9 cellular contexts compared by ENCODE assay signal in the genomic region with DNA sequence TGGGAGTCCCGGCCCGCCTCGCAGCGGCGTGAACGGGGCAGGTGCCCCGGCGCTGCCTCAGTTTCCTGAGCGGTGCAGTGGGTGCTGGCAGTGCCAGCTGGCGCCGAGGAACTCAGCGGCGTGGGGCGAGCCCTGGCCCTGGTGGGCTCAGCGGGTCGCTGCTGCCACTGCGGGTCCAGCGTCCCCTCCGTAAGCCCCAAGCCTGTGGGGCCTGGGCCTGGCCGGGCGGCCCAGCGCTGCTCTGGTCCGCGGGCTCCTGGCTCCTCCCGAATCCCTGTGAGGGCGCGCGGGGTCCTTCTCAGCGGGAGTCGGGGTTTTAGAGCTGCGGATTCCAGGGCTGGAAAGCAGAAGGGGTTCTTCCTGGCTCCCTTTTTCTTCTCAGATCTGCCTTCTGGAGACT. TPM values are rescaled to one million over a fixed set of nuclear protein-coding genes. Genes with fewer than 3 reads are reported as not detected.
A peak's percentile ranks its signal among the peaks of the same experiment; 100 is the strongest.
DNase-seq lines count a peak whose midpoint lies in the region; ATAC-seq and TF ChIP-seq lines count a peak whose summit lies in the region.
"Not testable (repeated sequence)": the region's sequence is repeated elsewhere in the genome, so short reads cannot be mapped to it uniquely, and the experiment has no call there.
"Had no signal": no experiment of that assay in that cellular context is flagged by ENCODE, and none has a peak within 500 bp of the region (broad histone marks: within the 10 kb centered on the region; RNA-seq: fewer than 3 reads in every experiment).

No MANE protein-coding gene starts in this region.

- H3K4me3 Mint-ChIP-seq in T-helper 1 cell treated with Interleukin-12 subunit alpha and Interleukin-12 subunit beta and Interleukin-4 antibody, amounts not matched to agents 30 μg/mL and 1 μg/mL, for 36 hours, result peak overlapping the region; percentile 58

- ATAC-seq in HG03354 (IDR thresholded peaks at IDR 0.05; ENCODE audit: poor library complexity, severe bottlenecking, unreplicated experiment), result peak; percentile 3
- ATAC-seq in heart left ventricle, result peak in 2 of 4 donors; percentile 14 to 20
- ATAC-seq in gastrocnemius medialis, result not testable (repeated sequence)

- WGBS in heart left ventricle, 4 donors, result 1% methylated on average over 12 to 13 of the region's 31 CpGs; no CpG with 5 or more reads in 2 of the 4 donors

- in situ Hi-C loops in gastrocnemius medialis (cut with MboI; ENCODE audit: low sequenced_read_pairs in 4 of 4), result loop anchor here in 1 of 4 donors (25.0 kb wide), 1 partner anchor 598 kb away; no protein-coding TSS in a partner anchor

- H3K4me3 ChIP-seq in GM08714 (ENCODE audit: low read length) (peak overlapping the region; percentile 82; the same call in 1 of the 2 replicates), choroid plexus epithelial cell (ENCODE audit: low read depth, low read length) (peak overlapping the region; percentile 79), heart left ventricle (peak overlapping the region; percentile 68 to 96 (median 86)), mononuclear cell (ENCODE audit: low read length) (peak overlapping the region; percentile 67), gastrocnemius medialis (peak overlapping the region; percentile 61 to 78 (median 66)), vagina (peak overlapping the region; percentile 63 to 97)

- H3K36me3 ChIP-seq in heart left ventricle, result peaks cover 0 to 36% (median 26%) of the 10 kb centered on the region in 9 donors
- peaks cover under 1 to 15% of the 10 kb centered on the region in 2 donors for H3K36me3 ChIP-seq in gastrocnemius medialis
- peaks cover 0 to 22% of the 10 kb centered on the region in 2 donors for H3K36me3 ChIP-seq in vagina

- not testable (repeated sequence) for H3K27ac Mint-ChIP-seq in T-helper 1 cell treated with Interleukin-12 subunit alpha and Interleukin-12 subunit beta and Interleukin-4 antibody, amounts not matched to agents 30 μg/mL and 1 μg/mL, for 36 hours

- not testable (repeated sequence) for TF ChIP-seq POLR2A in heart left ventricle (IDR thresholded peaks at IDR 0.05); gastrocnemius medialis (IDR thresholded peaks at IDR 0.05); vagina (IDR thresholded peaks at IDR 0.05)

- not testable (repeated sequence) for H3K9me3 ChIP-seq in heart left ventricle; mononuclear cell (ENCODE audit: low read depth, low read length); gastrocnemius medialis; vagina

- H3K27me3 ChIP-seq in heart left ventricle; mononuclear cell (ENCODE audit: insufficient read depth, low read length); gastrocnemius medialis; vagina: not testable (repeated sequence)

- peaks cover 31% of the 10 kb centered on the region for H3K36me3 Mint-ChIP-seq in T-helper 1 cell treated with Interleukin-12 subunit alpha and Interleukin-12 subunit beta and Interleukin-4 antibody, amounts not matched to agents 30 μg/mL and 1 μg/mL, for 36 hours (ENCODE audit: low read depth)

- peaks cover 18% of the 10 kb centered on the region for H3K4me1 Mint-ChIP-seq in T-helper 1 cell treated with Interleukin-12 subunit alpha and Interleukin-12 subunit beta and Interleukin-4 antibody, amounts not matched to agents 30 μg/mL and 1 μg/mL, for 36 hours (ENCODE audit: low read depth)

- not testable (repeated sequence) for H3K27me3 Mint-ChIP-seq in T-helper 1 cell treated with Interleukin-12 subunit alpha and Interleukin-12 subunit beta and Interleukin-4 antibody, amounts not matched to agents 30 μg/mL and 1 μg/mL, for 36 hours (ENCODE audit: low read depth)

- intact Hi-C loops in heart left ventricle (cut with DNase I), result loop anchor here in 3 of 10 donors (5.0 to 10.0 kb wide), 3 partner anchors 37 to 82 kb away; partner anchors contain the start of genes ZFP2 (in 1 of the 3) and ZNF454 (in 1 of the 3)
- intact Hi-C loops in gastrocnemius medialis (cut with DNase I; ENCODE audit: low total_unique reads), result loop anchor here (10.0 kb wide), 1 partner anchor 236 kb away; the partner anchor contains the start of gene CLK4
- intact Hi-C loops in vagina (cut with DNase I), result not testable (repeated sequence)

- peaks cover 0 to 25% (median 12%) of the 10 kb centered on the region in 12 donors for H3K4me1 ChIP-seq in heart left ventricle
- H3K4me1 ChIP-seq in mononuclear cell (ENCODE audit: insufficient read depth, low read length), result peaks cover 10% of the 10 kb centered on the region
- not testable (repeated sequence) for H3K4me1 ChIP-seq in gastrocnemius medialis
- H3K4me1 ChIP-seq in vagina, result peaks cover 35% of the 10 kb centered on the region

- H3K27ac ChIP-seq in heart left ventricle, result peak overlapping the region in 10 of 12 donors; percentile 45 to 93 (median 84)
- peak overlapping the region; percentile 70 to 85 (median 81) for H3K27ac ChIP-seq in gastrocnemius medialis
- H3K27ac ChIP-seq in vagina, result peak overlapping the region; percentile 78

- TF ChIP-seq CTCF in choroid plexus epithelial cell (conservative IDR thresholded peaks at IDR 0.05; ENCODE audit: low read depth, low read length); heart left ventricle (IDR thresholded peaks at IDR 0.05); gastrocnemius medialis (IDR thresholded peaks at IDR 0.05 in 4 of 5, conservative IDR thresholded peaks at IDR 0.05 in 1 of 5); vagina (IDR thresholded peaks at IDR 0.05): not testable (repeated sequence)

- peaks cover 14% of the 10 kb centered on the region for H3K9me3 Mint-ChIP-seq in T-helper 1 cell treated with Interleukin-12 subunit alpha and Interleukin-12 subunit beta and Interleukin-4 antibody, amounts not matched to agents 30 μg/mL and 1 μg/mL, for 36 hours

- not testable (repeated sequence) for DNase-seq in choroid plexus epithelial cell (ENCODE audit: low read depth); heart left ventricle; gastrocnemius medialis; vagina (ENCODE audit: extremely low spot score in 2 of 2)

RNA-seq across cellular contexts. Expression of gene ZNF354B, which starts 0.9 kb away (rescaled TPM):
- 10 to 100 TPM in 2 of 9 donors, 1 to 10 TPM in 7; 5.2 to 11.9 (median 7.6) TPM for total RNA-seq in heart left ventricle
- 1 to 10 TPM; 3.5 to 5.3 TPM for polyA plus RNA-seq in heart left ventricle
- 5.7 TPM for total RNA-seq in mononuclear cell
- total RNA-seq in gastrocnemius medialis, result 10 to 100 TPM in 1 of 4 donors, 1 to 10 TPM in 3; 4.4 to 11.3 (median 5.0) TPM
- total RNA-seq in vagina, result 17.7 TPM

RNA-seq across cellular contexts. Expression of gene ZFP2, which starts 35.1 kb away (rescaled TPM):
- total RNA-seq in heart left ventricle (1 to 10 TPM in 6 of 9 donors, under 1 TPM in 3; 0.49 to 1.6 (median 1.2) TPM), mononuclear cell (0.73 TPM), gastrocnemius medialis (1 to 10 TPM in 3 of 4 donors, under 1 TPM in 1; 0.71 to 2.1 (median 1.5) TPM), vagina (2.2 TPM)
- polyA plus RNA-seq in heart left ventricle, result under 1 TPM; 0.32 to 0.61 TPM
- total RNA-seq: M059J had no signal
